8 cellular contexts compared by ENCODE assay signal in the genomic region with DNA sequence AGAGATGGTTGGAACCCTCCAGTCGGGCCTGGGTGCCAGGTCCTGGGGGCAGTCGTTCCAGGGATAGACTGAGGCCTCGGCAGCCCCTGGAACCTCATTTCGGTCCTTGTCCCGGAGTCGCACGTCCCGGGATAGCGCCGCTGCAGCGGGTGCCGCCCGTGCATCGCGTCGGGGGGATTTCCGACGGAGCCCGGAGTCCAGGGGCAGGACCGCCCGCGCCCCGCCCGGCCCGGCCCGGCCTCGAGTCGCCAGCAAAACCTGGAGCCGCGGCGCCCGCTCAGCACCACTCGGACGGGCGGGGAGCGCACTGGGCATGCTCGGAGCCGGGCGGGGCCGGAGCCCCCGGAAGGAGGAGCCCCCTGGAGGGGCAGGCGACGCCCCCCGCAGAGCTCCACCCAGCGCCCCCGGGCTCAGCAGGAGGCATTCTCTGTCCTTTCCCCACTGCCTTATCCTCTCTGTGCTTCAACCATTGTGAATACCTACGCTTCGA. TPM values are rescaled to one million over a fixed set of nuclear protein-coding genes. Genes with fewer than 3 reads are reported as not detected.
DNase-seq lines count a peak whose midpoint lies in the region; ATAC-seq, FAIRE-seq and TF ChIP-seq lines count a peak whose summit lies in the region.

No MANE protein-coding gene starts in this region.

- H3K27me3 Mint-ChIP-seq in astrocyte (ENCODE audit: low read depth, unreplicated experiment), result peaks cover 73% of the 10 kb centered on the region
- peaks cover 55% of the 10 kb centered on the region for H3K27me3 Mint-ChIP-seq in activated CD4-positive, alpha-beta T cell treated with anti-CD3 and anti-CD28 coated beads for 36 hours
- H3K27me3 Mint-ChIP-seq in CD8-positive, alpha-beta T cell (ENCODE audit: low read depth), result peaks cover 43% of the 10 kb centered on the region
- peaks cover 73% of the 10 kb centered on the region for H3K27me3 Mint-ChIP-seq in activated CD4-positive, alpha-beta T cell treated with anti-CD3 and anti-CD28 coated beads, Interleukin-2, amount 10 ng/mL, durations not matched to agents 7 days and 5 days

- CTCF ChIA-PET in activated CD4-positive, alpha-beta T cell treated with anti-CD3 and anti-CD28 coated beads for 36 hours (lab: Charles Lee), result interaction anchor here (0.8 to 1.9 kb wide), 2 partner anchors 11 to 20 kb away, joined by 3 to 4 read pairs; no protein-coding TSS in a partner anchor
- CTCF ChIA-PET in CD8-positive, alpha-beta T cell (lab: Charles Lee), result interaction anchor here (0.9 kb wide), 1 partner anchor 15 kb away, joined by 3 read pairs; no protein-coding TSS in a partner anchor
- CTCF ChIA-PET in activated CD4-positive, alpha-beta T cell treated with anti-CD3 and anti-CD28 coated beads, Interleukin-2, amount 10 ng/mL, durations not matched to agents 7 days and 5 days (lab: Charles Lee), result no interaction called here

- H3K79me2 ChIP-seq in astrocyte (ENCODE audit: insufficient read depth, low read length), result no peaks in the 10 kb centered on the region

- no peaks in the 10 kb centered on the region for H3K36me3 Mint-ChIP-seq in astrocyte (ENCODE audit: low read depth, unreplicated experiment)
- no peaks in the 10 kb centered on the region for H3K36me3 Mint-ChIP-seq in activated CD4-positive, alpha-beta T cell treated with anti-CD3 and anti-CD28 coated beads for 36 hours (ENCODE audit: low read depth)
- no peaks in the 10 kb centered on the region for H3K36me3 Mint-ChIP-seq in CD8-positive, alpha-beta T cell
- no peaks in the 10 kb centered on the region for H3K36me3 Mint-ChIP-seq in activated CD4-positive, alpha-beta T cell treated with anti-CD3 and anti-CD28 coated beads, Interleukin-2, amount 10 ng/mL, durations not matched to agents 7 days and 5 days (ENCODE audit: low read depth)

- intact Hi-C loops in stomach (cut with DNase I; ENCODE audit: low total_unique reads), result no loop called here
- intact Hi-C loops in activated CD4-positive, alpha-beta T cell treated with anti-CD3 and anti-CD28 coated beads for 36 hours (cut with DNase I, micrococcal nuclease), result no loop called here
- intact Hi-C loops in CD8-positive, alpha-beta T cell (cut with DNase I, micrococcal nuclease), result no loop called here

- no peaks in the 10 kb centered on the region for H3K4me1 Mint-ChIP-seq in astrocyte (ENCODE audit: low read depth, unreplicated experiment)
- H3K4me1 Mint-ChIP-seq in activated CD4-positive, alpha-beta T cell treated with anti-CD3 and anti-CD28 coated beads for 36 hours, result peaks cover 7% of the 10 kb centered on the region
- H3K4me1 Mint-ChIP-seq in CD8-positive, alpha-beta T cell (ENCODE audit: low read depth), result peaks cover 8% of the 10 kb centered on the region
- H3K4me1 Mint-ChIP-seq in activated CD4-positive, alpha-beta T cell treated with anti-CD3 and anti-CD28 coated beads, Interleukin-2, amount 10 ng/mL, durations not matched to agents 7 days and 5 days, result peaks cover 9% of the 10 kb centered on the region

- peak overlapping the region; percentile 45 for H3K4me3 Mint-ChIP-seq in astrocyte (ENCODE audit: unreplicated experiment)
- no peak overlapping the region for H3K4me3 Mint-ChIP-seq in activated CD4-positive, alpha-beta T cell treated with anti-CD3 and anti-CD28 coated beads for 36 hours
- no peak overlapping the region for H3K4me3 Mint-ChIP-seq in CD8-positive, alpha-beta T cell
- no peak overlapping the region for H3K4me3 Mint-ChIP-seq in activated CD4-positive, alpha-beta T cell treated with anti-CD3 and anti-CD28 coated beads, Interleukin-2, amount 10 ng/mL, durations not matched to agents 7 days and 5 days

- H2AFZ ChIP-seq in astrocyte (ENCODE audit: low read depth, low read length), result peak overlapping the region; percentile 55

- no peak for TF ChIP-seq CTCF in astrocyte (IDR thresholded peaks at IDR 0.05; ENCODE audit: insufficient read depth, low read depth, low read length)
- no peak for TF ChIP-seq CTCF in stomach (IDR thresholded peaks at IDR 0.05)
- no peak for TF ChIP-seq CTCF in CD8-positive, alpha-beta T cell (IDR thresholded peaks at IDR 0.05)

- peaks cover 3% of the 10 kb centered on the region for H3K9me3 Mint-ChIP-seq in astrocyte (ENCODE audit: unreplicated experiment)
- H3K9me3 Mint-ChIP-seq in activated CD4-positive, alpha-beta T cell treated with anti-CD3 and anti-CD28 coated beads for 36 hours (ENCODE audit: low read depth), result no peaks in the 10 kb centered on the region
- no peaks in the 10 kb centered on the region for H3K9me3 Mint-ChIP-seq in CD8-positive, alpha-beta T cell
- no peaks in the 10 kb centered on the region for H3K9me3 Mint-ChIP-seq in activated CD4-positive, alpha-beta T cell treated with anti-CD3 and anti-CD28 coated beads, Interleukin-2, amount 10 ng/mL, durations not matched to agents 7 days and 5 days

- peak overlapping the region; percentile 73 for H3K4me2 ChIP-seq in astrocyte (ENCODE audit: low read length)

- no peak overlapping the region for H3K27ac ChIP-seq in astrocyte (ENCODE audit: low read depth, low read length)
- H3K27ac ChIP-seq in iPS-18a (ENCODE audit: low read length), result no peak overlapping the region
- peak overlapping the region; percentile 35 to 61 (median 58) for H3K27ac ChIP-seq in stomach
- H3K27ac ChIP-seq in CD8-positive, alpha-beta T cell (ENCODE audit: low read depth, low read length), result no peak overlapping the region

- POLR2A ChIA-PET in activated CD4-positive, alpha-beta T cell treated with anti-CD3 and anti-CD28 coated beads for 36 hours (lab: Charles Lee), result no interaction called here
- POLR2A ChIA-PET in CD8-positive, alpha-beta T cell (lab: Charles Lee), result no interaction called here
- POLR2A ChIA-PET in activated CD4-positive, alpha-beta T cell treated with anti-CD3 and anti-CD28 coated beads, Interleukin-2, amount 10 ng/mL, durations not matched to agents 7 days and 5 days (lab: Charles Lee), result no interaction called here

- no peak for TF ChIP-seq EP300 in stomach (IDR thresholded peaks at IDR 0.05)

- FAIRE-seq in astrocyte (lab: Jason Lieb, UNC), result no peak

- no peak overlapping the region for H3K9ac ChIP-seq in astrocyte (ENCODE audit: low read length)
- H3K9ac ChIP-seq in iPS-18a (ENCODE audit: low read length), result no peak overlapping the region

- no peak for TF ChIP-seq POLR2A in stomach (IDR thresholded peaks at IDR 0.05)

- H3K27me3 ChIP-seq in astrocyte (ENCODE audit: insufficient read depth, low read length) (peaks cover 77% of the 10 kb centered on the region), iPS-18a (ENCODE audit: control insufficient read depth, insufficient read depth, low read length) (peaks cover 74% of the 10 kb centered on the region), stomach (peaks cover 0 to 72% (median 8%) of the 10 kb centered on the region in 3 donors)
- peaks cover 4% of the 10 kb centered on the region for H3K27me3 ChIP-seq in CD8-positive, alpha-beta T cell (ENCODE audit: insufficient read depth, low read length)

- peak overlapping the region; percentile 35 for H3K4me3 ChIP-seq in astrocyte (ENCODE audit: insufficient read depth, low read depth, low read length)
- peak overlapping the region; percentile 48 for H3K4me3 ChIP-seq in iPS-18a (ENCODE audit: low read length)
- peak overlapping the region; percentile 41 to 47 (median 44) for H3K4me3 ChIP-seq in stomach
- H3K4me3 ChIP-seq in CD8-positive, alpha-beta T cell (ENCODE audit: low read depth, low read length), result no peak overlapping the region

- ATAC-seq in activated CD4-positive, alpha-beta T cell treated with anti-CD3 and anti-CD28 coated beads for 36 hours, result no peak
- ATAC-seq in HG02610 (IDR thresholded peaks at IDR 0.05; ENCODE audit: unreplicated experiment), result no peak
- ATAC-seq in CD8-positive, alpha-beta T cell, result no peak

- H3K27ac Mint-ChIP-seq in astrocyte (ENCODE audit: unreplicated experiment), result no peak overlapping the region
- H3K27ac Mint-ChIP-seq in activated CD4-positive, alpha-beta T cell treated with anti-CD3 and anti-CD28 coated beads for 36 hours, result no peak overlapping the region
- H3K27ac Mint-ChIP-seq in CD8-positive, alpha-beta T cell, result no peak overlapping the region
- no peak overlapping the region for H3K27ac Mint-ChIP-seq in activated CD4-positive, alpha-beta T cell treated with anti-CD3 and anti-CD28 coated beads, Interleukin-2, amount 10 ng/mL, durations not matched to agents 7 days and 5 days

- 1 to 10% (median 3%) methylated on average over 6 to 48 of the region's 48 CpGs for WGBS in stomach, 5 donors

- H3K36me3 ChIP-seq in astrocyte (ENCODE audit: insufficient read depth, low read length) (no peaks in the 10 kb centered on the region), iPS-18a (ENCODE audit: control insufficient read depth, low read depth, low read length) (no peaks in the 10 kb centered on the region), stomach (no peaks in the 10 kb centered on the region)
- no peaks in the 10 kb centered on the region for H3K36me3 ChIP-seq in CD8-positive, alpha-beta T cell (ENCODE audit: insufficient read depth, low read length)

- H3K9me3 ChIP-seq in astrocyte (ENCODE audit: insufficient read depth, low read depth, low read length) (no peaks in the 10 kb centered on the region), iPS-18a (ENCODE audit: control insufficient read depth, low read depth, low read length) (no peaks in the 10 kb centered on the region), stomach (no peaks in the 10 kb centered on the region)
- H3K9me3 ChIP-seq in CD8-positive, alpha-beta T cell (ENCODE audit: low read length), result no peaks in the 10 kb centered on the region

- peaks cover 7% of the 10 kb centered on the region for H4K20me1 ChIP-seq in astrocyte (ENCODE audit: insufficient read depth, low read length)

- H3K4me1 ChIP-seq in astrocyte (ENCODE audit: insufficient read depth, low read length) (peaks cover 7% of the 10 kb centered on the region), iPS-18a (ENCODE audit: control insufficient read depth, low read depth, low read length) (no peaks in the 10 kb centered on the region), stomach (peaks cover 19 to 45% (median 35%) of the 10 kb centered on the region in 4 donors)
- H3K4me1 ChIP-seq in CD8-positive, alpha-beta T cell (ENCODE audit: insufficient read depth, low read length), result no peaks in the 10 kb centered on the region

- DNase-seq in HT-29 (ENCODE audit: low spot score), result peak; percentile 32
- no peak for DNase-seq in astrocyte (ENCODE audit: low read depth)
- peak; percentile 73 for DNase-seq in stomach
- no peak for DNase-seq in activated CD4-positive, alpha-beta T cell treated with anti-CD3 and anti-CD28 coated beads for 36 hours
- DNase-seq in CD8-positive, alpha-beta T cell, result no peak
- no peak for DNase-seq in activated CD4-positive, alpha-beta T cell treated with anti-CD3 and anti-CD28 coated beads, Interleukin-2, amount 10 ng/mL, durations not matched to agents 7 days and 5 days

RNA-seq across cellular contexts. Expression of a gene that starts 1.6 kb away (rescaled TPM):
- 9.8 and 11.3 TPM in 2 replicates for total RNA-seq in HT-29 (2014; rRNA removed; shearing (Covaris generic))
- total RNA-seq in astrocyte, result 0.79 and 1.1 TPM in 2 replicates
- total RNA-seq in stomach, result 10 to 100 TPM in 4 of 5 donors, 1 to 10 TPM in 1; 4.7 to 16.7 (median 13.4) TPM
- 10 to 100 TPM in 2 of 3 donors, 1 to 10 TPM in 1; 8.0 to 14.4 (median 10.4) TPM for polyA plus RNA-seq in stomach
- total RNA-seq in activated CD4-positive, alpha-beta T cell treated with anti-CD3 and anti-CD28 coated beads for 36 hours, result under 1 TPM; 0.32 to 0.46 TPM
- total RNA-seq in CD8-positive, alpha-beta T cell, result not detected
- not detected for total RNA-seq in activated CD4-positive, alpha-beta T cell treated with anti-CD3 and anti-CD28 coated beads, Interleukin-2, amount 10 ng/mL, durations not matched to agents 7 days and 5 days

Comparison
In these comparisons a context has a peak if more than half of its experiments do, and no peak if none do; other contexts are left out.
1. DNase-seq: peak in HT-29 (single experiment) and stomach (single experiment); none in astrocyte (single experiment), activated CD4-positive, alpha-beta T cell treated with anti-CD3 and anti-CD28 coated beads for 36 hours (single experiment), CD8-positive, alpha-beta T cell (0 of 7) and activated CD4-positive, alpha-beta T cell treated with anti-CD3 and anti-CD28 coated beads, Interleukin-2, amount 10 ng/mL, durations not matched to agents 7 days and 5 days (single experiment).
2. H3K27ac ChIP-seq: peak in stomach (5 of 5); none in astrocyte (single experiment), iPS-18a (single experiment) and CD8-positive, alpha-beta T cell (single experiment).